ENCODE assay signal across 7 cellular contexts in genomic region chr6:164998297-164998696, GRCh38.
"Had no signal": no experiment of that assay in that cellular context is flagged by ENCODE, and none has a peak within 500 bp of the region (broad histone marks: within the 10 kb centered on the region; RNA-seq: fewer than 3 reads in every experiment).

No MANE protein-coding gene starts in this region.

- ATAC-seq: HCT116 had no signal

- H3K9me3 ChIP-seq: HAP-1 had no signal

- DNase-seq: GM23248, GOT3, H7, KBM-7 had no signal

- FAIRE-seq: HTR-8/SVneo had no signal

- H2AFZ ChIP-seq: GM23248 had no signal

- H3K9ac ChIP-seq: GM23248 had no signal

- H3K4me3 ChIP-seq: GM23248, HAP-1 had no signal

- H3K27ac ChIP-seq: GM23248 had no signal

- H3K36me3 ChIP-seq: HAP-1 had no signal

- H3K4me1 ChIP-seq: HAP-1 had no signal
